ENCODE assay signal across 1 cellular context in the genomic region with DNA sequence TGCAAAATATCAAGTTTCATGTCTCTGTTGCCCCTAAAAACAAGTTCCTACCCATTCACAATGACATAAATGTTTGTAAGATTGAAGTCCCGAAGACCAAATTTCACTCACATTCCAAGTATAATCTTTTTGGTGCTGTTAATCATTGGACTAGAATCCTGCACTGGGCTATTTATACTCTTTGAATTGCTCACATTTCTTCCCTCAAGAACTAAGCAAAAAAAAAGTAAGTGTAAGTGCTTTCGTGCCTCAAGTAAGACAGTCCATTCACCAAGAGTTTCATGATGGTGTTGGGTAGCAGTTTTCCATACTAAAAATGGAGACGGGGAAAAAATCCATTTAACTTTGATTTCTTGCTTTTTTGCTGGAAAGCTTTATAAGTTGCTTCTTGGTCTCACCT.
TF ChIP-seq lines count a peak whose summit lies in the region.

No MANE protein-coding gene starts in this region.

TF ChIP-seq in neural cell, 6 proteins besides CTCF, POLR2A, EP300 and RAD21 (continued from another document):
- TF ChIP-seq, protein P1, sequence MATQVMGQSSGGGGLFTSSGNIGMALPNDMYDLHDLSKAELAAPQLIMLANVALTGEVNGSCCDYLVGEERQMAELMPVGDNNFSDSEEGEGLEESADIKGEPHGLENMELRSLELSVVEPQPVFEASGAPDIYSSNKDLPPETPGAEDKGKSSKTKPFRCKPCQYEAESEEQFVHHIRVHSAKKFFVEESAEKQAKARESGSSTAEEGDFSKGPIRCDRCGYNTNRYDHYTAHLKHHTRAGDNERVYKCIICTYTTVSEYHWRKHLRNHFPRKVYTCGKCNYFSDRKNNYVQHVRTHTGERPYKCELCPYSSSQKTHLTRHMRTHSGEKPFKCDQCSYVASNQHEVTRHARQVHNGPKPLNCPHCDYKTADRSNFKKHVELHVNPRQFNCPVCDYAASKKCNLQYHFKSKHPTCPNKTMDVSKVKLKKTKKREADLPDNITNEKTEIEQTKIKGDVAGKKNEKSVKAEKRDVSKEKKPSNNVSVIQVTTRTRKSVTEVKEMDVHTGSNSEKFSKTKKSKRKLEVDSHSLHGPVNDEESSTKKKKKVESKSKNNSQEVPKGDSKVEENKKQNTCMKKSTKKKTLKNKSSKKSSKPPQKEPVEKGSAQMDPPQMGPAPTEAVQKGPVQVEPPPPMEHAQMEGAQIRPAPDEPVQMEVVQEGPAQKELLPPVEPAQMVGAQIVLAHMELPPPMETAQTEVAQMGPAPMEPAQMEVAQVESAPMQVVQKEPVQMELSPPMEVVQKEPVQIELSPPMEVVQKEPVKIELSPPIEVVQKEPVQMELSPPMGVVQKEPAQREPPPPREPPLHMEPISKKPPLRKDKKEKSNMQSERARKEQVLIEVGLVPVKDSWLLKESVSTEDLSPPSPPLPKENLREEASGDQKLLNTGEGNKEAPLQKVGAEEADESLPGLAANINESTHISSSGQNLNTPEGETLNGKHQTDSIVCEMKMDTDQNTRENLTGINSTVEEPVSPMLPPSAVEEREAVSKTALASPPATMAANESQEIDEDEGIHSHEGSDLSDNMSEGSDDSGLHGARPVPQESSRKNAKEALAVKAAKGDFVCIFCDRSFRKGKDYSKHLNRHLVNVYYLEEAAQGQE (IDR thresholded peaks at IDR 0.05; ENCODE audit: borderline replicate concordance) = no peak
- no peak for TF ChIP-seq SMC3 (conservative IDR thresholded peaks at IDR 0.05; ENCODE audit: poor library complexity)
- no peak for TF ChIP-seq MXI1 (conservative IDR thresholded peaks at IDR 0.05; ENCODE audit: poor library complexity, severe bottlenecking)
- TF ChIP-seq TAF1 (IDR thresholded peaks at IDR 0.05; ENCODE audit: low read depth) = no peak
